Comparison of ENCODE assay signal across 9 cellular contexts in the genomic region with DNA sequence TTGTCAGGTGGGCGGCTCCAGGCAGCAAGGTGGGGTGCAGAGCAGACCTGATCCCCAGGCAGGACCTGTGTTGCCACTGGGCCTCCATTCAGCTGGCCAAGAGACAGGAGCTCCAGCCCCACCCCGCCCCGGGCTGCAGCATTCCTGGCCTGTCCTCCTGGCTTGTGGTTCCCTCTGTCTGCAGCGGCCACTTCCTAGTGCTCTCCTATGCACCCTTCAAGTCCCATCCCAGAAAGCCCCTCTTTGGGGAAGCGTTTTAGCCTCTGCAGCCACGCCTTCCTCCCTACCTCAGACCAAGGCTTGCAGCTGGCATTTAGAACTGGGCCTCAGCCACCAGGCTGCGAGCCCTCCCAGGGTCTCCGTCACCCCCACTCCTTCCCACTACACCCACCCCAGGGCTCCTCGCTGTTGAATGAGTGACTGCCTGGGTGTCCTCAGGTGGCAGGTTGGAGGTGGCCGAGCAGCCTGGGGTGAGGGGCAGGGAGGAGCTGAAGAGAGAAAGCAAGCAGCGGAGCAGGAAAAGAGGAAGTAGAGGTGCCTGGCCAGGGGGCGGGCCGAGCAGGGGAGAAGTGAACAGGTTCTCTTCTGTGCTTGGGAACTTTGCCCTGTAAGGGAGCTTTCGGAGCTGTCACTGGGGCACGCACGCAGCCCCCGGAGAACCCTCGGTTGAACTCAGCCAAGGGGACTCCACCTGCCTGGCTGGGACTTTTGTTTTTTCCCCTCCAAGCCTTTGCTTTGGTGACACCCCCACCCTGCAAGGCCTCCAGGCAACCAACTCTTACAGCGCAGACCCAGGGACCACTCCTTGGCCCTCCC. TPM values are rescaled to one million over a fixed set of nuclear protein-coding genes. Genes with fewer than 3 reads are reported as not detected.
A peak's percentile ranks its signal among the peaks of the same experiment; 100 is the strongest.
DNase-seq lines count a peak whose midpoint lies in the region; ATAC-seq and TF ChIP-seq lines count a peak whose summit lies in the region.
"Had no signal": no experiment of that assay in that cellular context is flagged by ENCODE, and none has a peak within 500 bp of the region (broad histone marks: within the 10 kb centered on the region; RNA-seq: fewer than 3 reads in every experiment).

No MANE protein-coding gene starts in this region.

- TF ChIP-seq EP300 in tibial nerve (IDR thresholded peaks at IDR 0.05), result no peak

- H3K4me1 ChIP-seq in RWPE2 (ENCODE audit: insufficient read depth, poor library complexity, severe bottlenecking) (peaks cover 15% of the 10 kb centered on the region), mononuclear cell (ENCODE audit: insufficient read depth, low read length) (peaks cover 40% of the 10 kb centered on the region), tibial nerve (peaks cover 2 to 39% (median 20%) of the 10 kb centered on the region in 4 donors)

- no peaks in the 10 kb centered on the region for H3K27me3 ChIP-seq in RWPE2 (ENCODE audit: insufficient read depth, poor library complexity, severe bottlenecking)
- no peaks in the 10 kb centered on the region for H3K27me3 ChIP-seq in mononuclear cell (ENCODE audit: insufficient read depth, low read length)
- H3K27me3 ChIP-seq in tibial nerve, result no peaks in the 10 kb centered on the region

- no peak for TF ChIP-seq POLR2A in tibial nerve (IDR thresholded peaks at IDR 0.05)

- TF ChIP-seq CTCF in RWPE2 (IDR thresholded peaks at IDR 0.05; ENCODE audit: poor library complexity, severe bottlenecking) (no peak), tibial nerve (IDR thresholded peaks at IDR 0.05) (no peak)

- DNase-seq in RWPE2 (ENCODE audit: low spot score), result no peak
- peak; percentile 33 for DNase-seq in central memory CD4-positive, alpha-beta T cell
- DNase-seq in tibial nerve (ENCODE audit: low spot score in 2 of 2), result no peak
- no peak for DNase-seq in amniotic stem cell (lab: John Stamatoyannopoulos, UW)

- peaks cover 23% of the 10 kb centered on the region for H3K36me3 ChIP-seq in RWPE2 (ENCODE audit: low read depth)
- peaks cover 10 to 18% (median 17%) of the 10 kb centered on the region in 3 donors for H3K36me3 ChIP-seq in tibial nerve

- 67 to 78% methylated on average over 19 of the region's 19 CpGs for WGBS in tibial nerve, 2 donors

- ATAC-seq in GM18861 (IDR thresholded peaks at IDR 0.05; ENCODE audit: unreplicated experiment), result peak; percentile 25
- ATAC-seq in HG02938 (IDR thresholded peaks at IDR 0.05; ENCODE audit: unreplicated experiment), result peak; percentile 28
- ATAC-seq in RWPE2 (ENCODE audit: low read depth), result peak; percentile 22; the same call in 2 of the 3 replicates
- no peak for ATAC-seq in HG02970 (IDR thresholded peaks at IDR 0.05; ENCODE audit: low FRiP score, unreplicated experiment)

- H3K27ac ChIP-seq in RWPE2 (ENCODE audit: poor library complexity, severe bottlenecking) (peak overlapping the region; percentile 99), tibial nerve (peak overlapping the region; percentile 100)
- H3K27ac ChIP-seq: VCaP had no signal

- no peak overlapping the region for H3K4me3 ChIP-seq in RWPE2 (ENCODE audit: severe bottlenecking)
- H3K4me3 ChIP-seq in mononuclear cell (ENCODE audit: low read length), result peak overlapping the region; percentile 75
- H3K4me3 ChIP-seq in tibial nerve, result peak overlapping the region in 2 of 4 donors; percentile 83 to 98

- H3K9me3 ChIP-seq in RWPE2 (ENCODE audit: severe bottlenecking) (no peaks in the 10 kb centered on the region), mononuclear cell (ENCODE audit: low read depth, low read length) (no peaks in the 10 kb centered on the region), tibial nerve (no peaks in the 10 kb centered on the region)

RNA-seq across cellular contexts. Expression of gene ACTB, which starts 2.3 kb away (rescaled TPM):
- total RNA-seq in mononuclear cell, result 3,708 TPM
- total RNA-seq in tibial nerve, result 1,000 to 10,000 TPM; 2,341 to 3,557 (median 2,894) TPM

RNA-seq across cellular contexts. Expression of gene FBXL18, which starts 19.1 kb away (rescaled TPM):
- total RNA-seq in mononuclear cell, result 3.6 TPM
- total RNA-seq in tibial nerve, result 10 to 100 TPM in 1 of 4 donors, 1 to 10 TPM in 3; 7.0 to 10.5 (median 8.2) TPM

RNA-seq across cellular contexts. Expression of gene FSCN1, which starts 59.9 kb away (rescaled TPM):
- total RNA-seq in mononuclear cell (7.9 TPM), tibial nerve (100 to 1,000 TPM in 3 of 4 donors, 10 to 100 TPM in 1; 88.8 to 197 (median 145) TPM)

Comparison
In these comparisons a context has a peak if more than half of its experiments do, and no peak if none do; other contexts are left out.
1. RNA of gene FSCN1, which starts 59.9 kb away (total RNA-seq): 88.8 to 197 TPM in tibial nerve; 7.9 TPM in mononuclear cell (single experiment); every median in the first group is over 10 times any median in the second.